In genomic region chr10:71727429-71728217, GRCh38 we compare ENCODE assay signal across 1 cellular context.
TF ChIP-seq lines count a peak whose summit lies in the region.

No MANE protein-coding gene starts in this region.

TF ChIP-seq in K562, 482 proteins besides CTCF, POLR2A, EP300 and RAD21 (continues in another document):
- TF ChIP-seq ZBTB49 (CRISPR knock-in tag; IDR thresholded peaks at IDR 0.05; ENCODE audit: borderline replicate concordance): no peak
- no peak for TF ChIP-seq RBM39 (optimal IDR thresholded peaks at IDR 0.05; ENCODE audit: low read depth, low read length)
- no peak for TF ChIP-seq HNRNPLL (IDR thresholded peaks at IDR 0.05; ENCODE audit: low read depth, low read length, poor library complexity, severe bottlenecking)
- no peak for TF ChIP-seq KLF1 (tag; IDR thresholded peaks at IDR 0.05)
- no peak for TF ChIP-seq PHTF2 (CRISPR knock-in tag; IDR thresholded peaks at IDR 0.05)
- no peak for TF ChIP-seq E2F4 (CRISPR knock-in tag; IDR thresholded peaks at IDR 0.05; ENCODE audit: low read depth)
- TF ChIP-seq ZNF444 (CRISPR knock-in tag; IDR thresholded peaks at IDR 0.05): no peak
- 0 out of 2 replicates have a peak, but pooled peaks have one; percentile 6 for TF ChIP-seq ARID1B (IDR thresholded peaks at IDR 0.05)
- no peak for TF ChIP-seq E2F1 (CRISPR knock-in tag; IDR thresholded peaks at IDR 0.05)
- TF ChIP-seq ARID3A (IDR thresholded peaks at IDR 0.05; ENCODE audit: borderline replicate concordance, low read depth, low read length): no peak
- TF ChIP-seq SRSF7 (optimal IDR thresholded peaks at IDR 0.05; ENCODE audit: low read depth, low read length): no peak
- no peak for TF ChIP-seq L3MBTL2 (IDR thresholded peaks at IDR 0.05)
- no peak for TF ChIP-seq ZNF589 (CRISPR knock-in tag; IDR thresholded peaks at IDR 0.05; ENCODE audit: low read depth)
- TF ChIP-seq HNRNPUL1 (IDR thresholded peaks at IDR 0.05; ENCODE audit: low read length): no peak
- TF ChIP-seq PATZ1 (CRISPR knock-in tag; IDR thresholded peaks at IDR 0.05; ENCODE audit: borderline replicate concordance): no peak
- no peak for TF ChIP-seq CAMTA2 (CRISPR knock-in tag; conservative IDR thresholded peaks at IDR 0.05)
- TF ChIP-seq CREB3 (tag; conservative IDR thresholded peaks at IDR 0.05; ENCODE audit: low read depth): no peak
- TF ChIP-seq ATF2 (CRISPR knock-in tag; IDR thresholded peaks at IDR 0.05): no peak
- TF ChIP-seq HDAC6 (IDR thresholded peaks at IDR 0.05; ENCODE audit: low read depth, low read length): no peak
- no peak for TF ChIP-seq SETDB1 (IDR thresholded peaks at IDR 0.05; ENCODE audit: low read length)
- no peak for TF ChIP-seq THAP7 (CRISPR knock-in tag; IDR thresholded peaks at IDR 0.05)
- TF ChIP-seq HMG20B (CRISPR knock-in tag; IDR thresholded peaks at IDR 0.05): no peak
- TF ChIP-seq ATF7 (IDR thresholded peaks at IDR 0.05): no peak
- no peak for TF ChIP-seq BDP1 (IDR thresholded peaks at IDR 0.05; ENCODE audit: insufficient read depth, insufficient read length)
- TF ChIP-seq SNRNP70 (optimal IDR thresholded peaks at IDR 0.05; ENCODE audit: low read depth, low read length): no peak
- TF ChIP-seq BMI1 (IDR thresholded peaks at IDR 0.05; ENCODE audit: low read length): no peak
- no peak for TF ChIP-seq ERF (CRISPR knock-in tag; IDR thresholded peaks at IDR 0.05)
- TF ChIP-seq HDAC1 (IDR thresholded peaks at IDR 0.05): no peak; a peak in 1 of 4 replicates
- no peak for TF ChIP-seq POLR2B (IDR thresholded peaks at IDR 0.05; ENCODE audit: low read depth, partially characterized antibody)
- TF ChIP-seq JUNB (CRISPR knock-in tag; conservative IDR thresholded peaks at IDR 0.05): no peak
- no peak for TF ChIP-seq ZNF282 (CRISPR knock-in tag; IDR thresholded peaks at IDR 0.05)
- TF ChIP-seq MTA3 (IDR thresholded peaks at IDR 0.05; ENCODE audit: borderline replicate concordance): no peak
- TF ChIP-seq SMC3 (conservative IDR thresholded peaks at IDR 0.05; ENCODE audit: insufficient read depth, low read depth, low read length): no peak
- no peak for TF ChIP-seq SNAPC5 (CRISPR knock-in tag; IDR thresholded peaks at IDR 0.05)
- TF ChIP-seq BRCA1 (IDR thresholded peaks at IDR 0.05): no peak
- no peak for TF ChIP-seq BRCA1 (CRISPR knock-in tag; IDR thresholded peaks at IDR 0.05)
- TF ChIP-seq MLLT1 (IDR thresholded peaks at IDR 0.05): no peak
- no peak for TF ChIP-seq RBM14 (IDR thresholded peaks at IDR 0.05; ENCODE audit: borderline replicate concordance, insufficient read depth, low read depth, low read length)
- no peak for TF ChIP-seq SMARCB1 (IDR thresholded peaks at IDR 0.05; ENCODE audit: insufficient read length, low read depth)
- TF ChIP-seq USF2 (CRISPR knock-in tag; IDR thresholded peaks at IDR 0.05): no peak
- no peak for TF ChIP-seq ZFPM2 (CRISPR knock-in tag; IDR thresholded peaks at IDR 0.05)
- no peak for TF ChIP-seq BACH1 (tag; IDR thresholded peaks at IDR 0.05)
- peak; percentile 13; the same call in 1 of the 2 replicates for TF ChIP-seq HDAC2 (IDR thresholded peaks at IDR 0.05)
- no peak for TF ChIP-seq ZBED1 (IDR thresholded peaks at IDR 0.05)
- TF ChIP-seq TEAD2 (tag; IDR thresholded peaks at IDR 0.05): no peak
- TF ChIP-seq SREBF2 (CRISPR knock-in tag; IDR thresholded peaks at IDR 0.05): no peak
- peak; percentile 89 for TF ChIP-seq BCOR (IDR thresholded peaks at IDR 0.05)
- TF ChIP-seq HDGF (IDR thresholded peaks at IDR 0.05): peak; percentile 81
- TF ChIP-seq KLF13 (tag; IDR thresholded peaks at IDR 0.05; ENCODE audit: borderline replicate concordance, low read depth): no peak
- no peak for TF ChIP-seq E2F6 (IDR thresholded peaks at IDR 0.05; ENCODE audit: borderline replicate concordance in 1 of 2, extremely low read depth in 1 of 2, insufficient read depth in 1 of 2, insufficient read length in 1 of 2, low read depth in 1 of 2, low read length in 1 of 2, poor library complexity in 1 of 2, severe bottlenecking in 1 of 2)
- TF ChIP-seq HNRNPH1 (optimal IDR thresholded peaks at IDR 0.05; ENCODE audit: low read depth, low read length): no peak
- TF ChIP-seq ZNF184 (CRISPR knock-in tag; IDR thresholded peaks at IDR 0.05): no peak
- no peak for TF ChIP-seq CREBBP (IDR thresholded peaks at IDR 0.05; ENCODE audit: low read depth, low read length)
- TF ChIP-seq PYGO2 (tag; IDR thresholded peaks at IDR 0.05): no peak
